ENCODE assay signal across 8 cellular contexts in the genomic region with DNA sequence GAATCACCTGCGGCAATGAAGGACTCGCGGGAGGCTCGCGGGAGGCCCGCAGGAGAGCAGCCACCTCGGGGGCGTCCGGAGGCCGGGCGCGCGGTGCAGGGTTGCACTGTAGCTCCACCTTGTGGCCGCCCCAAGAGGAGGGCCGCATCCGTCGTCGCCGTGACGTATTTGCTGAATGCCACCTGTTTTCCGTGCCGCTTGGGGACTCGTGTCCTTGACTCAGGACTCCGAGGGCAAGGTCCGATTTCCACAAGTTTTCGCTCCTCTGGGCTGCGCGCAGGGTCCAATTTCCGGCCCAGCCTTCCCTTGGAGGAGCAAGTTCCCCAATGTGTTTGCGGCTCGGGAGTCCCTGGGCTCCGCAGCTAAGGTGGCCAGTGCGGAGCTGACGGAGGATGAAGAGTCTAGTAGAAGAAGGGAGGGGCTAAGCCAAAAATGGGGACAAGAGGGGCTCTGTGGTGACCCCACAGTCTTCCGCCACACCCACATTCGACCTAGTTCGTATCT. TPM values are rescaled to one million over a fixed set of nuclear protein-coding genes. Genes with fewer than 3 reads are reported as not detected.
A peak's percentile ranks its signal among the peaks of the same experiment; 100 is the strongest.
DNase-seq lines count a peak whose midpoint lies in the region; ATAC-seq and TF ChIP-seq lines count a peak whose summit lies in the region.

No MANE protein-coding gene starts in this region.

- WGBS in HUES64 = under 1% methylated on average over 34 of the region's 37 CpGs

- H3K27ac ChIP-seq in HUES64 (ENCODE audit: low read depth, low read length) (peak overlapping the region; percentile 49; the same call in 1 of the 2 replicates), temporal lobe (ENCODE audit: low read depth, low read length) (peak overlapping the region; percentile 33)

- no peaks in the 10 kb centered on the region for H3K27me3 ChIP-seq in HUES64 (ENCODE audit: insufficient read depth, low read length)
- H3K27me3 ChIP-seq in neuron (ENCODE audit: insufficient read depth, low read length) = no peaks in the 10 kb centered on the region

- DNase-seq in D341Med (ENCODE audit: low spot score) = peak; percentile 89
- DNase-seq in RPMI7951 (ENCODE audit: low read depth) = peak; percentile 56
- DNase-seq in activated T-helper 2 cell treated with anti-CD3 and anti-CD28 coated beads, Interferon-gamma antibody, Interleukin-2, Interleukin-4, amounts not matched to agents 10 μg/mL and 5 μg/mL and 100 μg/mL, durations not matched to agents 14 hours and 24 hours and 36 hours (ENCODE audit: low spot score) = peak; percentile 65
- peak; percentile 53 for DNase-seq in fibroblast of villous mesenchyme (ENCODE audit: low read depth)

- no peak overlapping the region for H2AFZ ChIP-seq in neuron (ENCODE audit: low read depth, low read length)

- peaks cover 31% of the 10 kb centered on the region for H3K4me1 Mint-ChIP-seq in activated T-helper 2 cell treated with anti-CD3 and anti-CD28 coated beads, Interferon-gamma antibody, Interleukin-2, Interleukin-4, amounts not matched to agents 10 μg/mL and 5 μg/mL and 100 μg/mL, durations not matched to agents 14 hours and 24 hours and 36 hours (ENCODE audit: low read depth)

- peak; percentile 68 for ATAC-seq in GM21381 (IDR thresholded peaks at IDR 0.05; ENCODE audit: unreplicated experiment)

- H3K27ac Mint-ChIP-seq in activated T-helper 2 cell treated with anti-CD3 and anti-CD28 coated beads, Interferon-gamma antibody, Interleukin-2, Interleukin-4, amounts not matched to agents 10 μg/mL and 5 μg/mL and 100 μg/mL, durations not matched to agents 14 hours and 24 hours and 36 hours = peak overlapping the region; percentile 92

- peak overlapping the region; percentile 89 for H3K4me3 Mint-ChIP-seq in activated T-helper 2 cell treated with anti-CD3 and anti-CD28 coated beads, Interferon-gamma antibody, Interleukin-2, Interleukin-4, amounts not matched to agents 10 μg/mL and 5 μg/mL and 100 μg/mL, durations not matched to agents 14 hours and 24 hours and 36 hours (ENCODE audit: low read depth)

- H3K9me3 ChIP-seq in HUES64 (ENCODE audit: insufficient read depth, low read depth, low read length) (no peaks in the 10 kb centered on the region), neuron (ENCODE audit: low read length) (no peaks in the 10 kb centered on the region)

- intact Hi-C loops in activated T-helper 2 cell treated with anti-CD3 and anti-CD28 coated beads, Interferon-gamma antibody, Interleukin-2, Interleukin-4, amounts not matched to agents 10 μg/mL and 5 μg/mL and 100 μg/mL, durations not matched to agents 14 hours and 24 hours and 36 hours (cut with micrococcal nuclease) = no loop called here

- no peaks in the 10 kb centered on the region; the same call in 1 of the 2 replicates for H3K4me1 ChIP-seq in HUES64 (ENCODE audit: insufficient read depth, low read length)
- H3K4me1 ChIP-seq in neuron (ENCODE audit: insufficient read depth, low read length) = peaks cover 17% of the 10 kb centered on the region

- H3K9me3 Mint-ChIP-seq in activated T-helper 2 cell treated with anti-CD3 and anti-CD28 coated beads, Interferon-gamma antibody, Interleukin-2, Interleukin-4, amounts not matched to agents 10 μg/mL and 5 μg/mL and 100 μg/mL, durations not matched to agents 14 hours and 24 hours and 36 hours = no peaks in the 10 kb centered on the region

- H3K36me3 Mint-ChIP-seq in activated T-helper 2 cell treated with anti-CD3 and anti-CD28 coated beads, Interferon-gamma antibody, Interleukin-2, Interleukin-4, amounts not matched to agents 10 μg/mL and 5 μg/mL and 100 μg/mL, durations not matched to agents 14 hours and 24 hours and 36 hours (ENCODE audit: low read depth) = no peaks in the 10 kb centered on the region

- H3K4me3 ChIP-seq in HUES64 (ENCODE audit: low read length) = peak overlapping the region; percentile 78
- peak overlapping the region; percentile 81 for H3K4me3 ChIP-seq in fibroblast of villous mesenchyme (ENCODE audit: low read depth, low read length)
- peak overlapping the region; percentile 54 for H3K4me3 ChIP-seq in neuron (ENCODE audit: low read length)

- TF ChIP-seq CTCF in fibroblast of villous mesenchyme (IDR thresholded peaks at IDR 0.05; ENCODE audit: insufficient read depth, low read depth, low read length) = peak; percentile 49

- H3K36me3 ChIP-seq in HUES64 (ENCODE audit: insufficient read depth, low read length) = peaks cover 13% of the 10 kb centered on the region; the same call in 1 of the 2 replicates
- no peaks in the 10 kb centered on the region for H3K36me3 ChIP-seq in neuron (ENCODE audit: insufficient read depth, low read length)

- peak overlapping the region; percentile 61 for H3K9ac ChIP-seq in HUES64 (ENCODE audit: low read depth, low read length)

- H3K27me3 Mint-ChIP-seq in activated T-helper 2 cell treated with anti-CD3 and anti-CD28 coated beads, Interferon-gamma antibody, Interleukin-2, Interleukin-4, amounts not matched to agents 10 μg/mL and 5 μg/mL and 100 μg/mL, durations not matched to agents 14 hours and 24 hours and 36 hours (ENCODE audit: low read depth) = peaks cover 5% of the 10 kb centered on the region

RNA-seq across cellular contexts. Expression of a gene that starts 10.7 kb away (rescaled TPM):
- 26.2 TPM for polyA plus RNA-seq in HUES64 (2013, experiment 1 of 2)
- polyA plus RNA-seq in HUES64 (2013, experiment 2 of 2) = 28.5 TPM
- 8.1 and 11.4 TPM in 2 replicates for total RNA-seq in RPMI7951 (2014; rRNA removed; shearing (Covaris generic))
- 40.7 and 40.9 TPM in 2 replicates for total RNA-seq in activated T-helper 2 cell treated with anti-CD3 and anti-CD28 coated beads, Interferon-gamma antibody, Interleukin-2, Interleukin-4, amounts not matched to agents 10 μg/mL and 5 μg/mL and 100 μg/mL, durations not matched to agents 14 hours and 24 hours and 36 hours
- 8.4 and 11.7 TPM in 2 replicates for total RNA-seq in fibroblast of villous mesenchyme
- 84.8 TPM for total RNA-seq in temporal lobe

RNA-seq across cellular contexts. Expression of a gene that starts 10.8 kb away (rescaled TPM):
- polyA plus RNA-seq in HUES64 (2013, experiment 1 of 2) = 19.9 TPM
- 14.1 TPM for polyA plus RNA-seq in HUES64 (2013, experiment 2 of 2)
- not detected in 2 replicates for total RNA-seq in RPMI7951 (2014; rRNA removed; shearing (Covaris generic))
- 0.21 and 0.28 TPM in 2 replicates for total RNA-seq in activated T-helper 2 cell treated with anti-CD3 and anti-CD28 coated beads, Interferon-gamma antibody, Interleukin-2, Interleukin-4, amounts not matched to agents 10 μg/mL and 5 μg/mL and 100 μg/mL, durations not matched to agents 14 hours and 24 hours and 36 hours
- not detected in 2 replicates for total RNA-seq in fibroblast of villous mesenchyme
- 3.9 TPM for total RNA-seq in temporal lobe

Comparison
In these comparisons a context has a peak if more than half of its experiments do, and no peak if none do; other contexts are left out.
1. Peak in every context shown above with its lines: DNase-seq, ATAC-seq, H3K4me3 ChIP-seq and H3K27ac ChIP-seq.